ENCODE assay signal across 14 cellular contexts in genomic region chr15:101010781-101011180, GRCh38.
"Had no signal": no experiment of that assay in that cellular context is flagged by ENCODE, and none has a peak within 500 bp of the region (broad histone marks: within the 10 kb centered on the region; RNA-seq: fewer than 3 reads in every experiment).

No MANE protein-coding gene starts in this region.

- H3K27ac ChIP-seq: esophagus squamous epithelium, heart left ventricle, tibial artery had no signal

- ATAC-seq: activated T-helper 17 cell treated with anti-CD3 and anti-CD28 coated beads, Interleukin-2, amount 50 U/mL, for 72 hours; heart left ventricle had no signal

- H3K27me3 ChIP-seq: esophagus squamous epithelium, heart left ventricle, tibial artery had no signal

- H3K9me3 ChIP-seq: esophagus squamous epithelium, tibial artery had no signal

- FAIRE-seq: endometrium had no signal

- H3K9me3 Mint-ChIP-seq: activated naive CD4-positive, alpha-beta T cell treated with anti-CD3 and anti-CD28 coated beads, Interleukin-2, amount 50 U/mL, for 24 hours; activated T-helper 17 cell treated with anti-CD3 and anti-CD28 coated beads, Interleukin-2, amount 50 U/mL, for 72 hours; central memory CD8-positive, alpha-beta T cell; memory B cell had no signal

- DNase-seq: activated CD4-positive, alpha-beta T cell treated with anti-CD3 and anti-CD28 coated beads, Interleukin-2, amount 50 U/mL, for 1 hour; esophagus squamous epithelium; foreskin fibroblast; SHP77 treated with DMSO at 0.1 percent for 48 hours; stimulated activated CD4-positive, alpha-beta T cell treated with anti-CD3 and anti-CD28 coated beads, Interleukin-4, amount 100 ng/mL, for 4 hours; tibial artery had no signal

- H3K4me3 ChIP-seq: esophagus squamous epithelium, heart left ventricle, tibial artery had no signal

- H3K4me3 Mint-ChIP-seq: activated naive CD4-positive, alpha-beta T cell treated with anti-CD3 and anti-CD28 coated beads, Interleukin-2, amount 50 U/mL, for 24 hours; activated T-helper 17 cell treated with anti-CD3 and anti-CD28 coated beads, Interleukin-2, amount 50 U/mL, for 72 hours; central memory CD8-positive, alpha-beta T cell; memory B cell; nephron had no signal

- H3K36me3 Mint-ChIP-seq: activated naive CD4-positive, alpha-beta T cell treated with anti-CD3 and anti-CD28 coated beads, Interleukin-2, amount 50 U/mL, for 24 hours; brain had no signal

- H3K27ac Mint-ChIP-seq: activated naive CD4-positive, alpha-beta T cell treated with anti-CD3 and anti-CD28 coated beads, Interleukin-2, amount 50 U/mL, for 24 hours; activated T-helper 17 cell treated with anti-CD3 and anti-CD28 coated beads, Interleukin-2, amount 50 U/mL, for 72 hours; memory B cell had no signal

- H3K27me3 Mint-ChIP-seq: activated naive CD4-positive, alpha-beta T cell treated with anti-CD3 and anti-CD28 coated beads, Interleukin-2, amount 50 U/mL, for 24 hours; activated T-helper 17 cell treated with anti-CD3 and anti-CD28 coated beads, Interleukin-2, amount 50 U/mL, for 72 hours; memory B cell had no signal
